8 cellular contexts compared by ENCODE assay signal in the genomic region with DNA sequence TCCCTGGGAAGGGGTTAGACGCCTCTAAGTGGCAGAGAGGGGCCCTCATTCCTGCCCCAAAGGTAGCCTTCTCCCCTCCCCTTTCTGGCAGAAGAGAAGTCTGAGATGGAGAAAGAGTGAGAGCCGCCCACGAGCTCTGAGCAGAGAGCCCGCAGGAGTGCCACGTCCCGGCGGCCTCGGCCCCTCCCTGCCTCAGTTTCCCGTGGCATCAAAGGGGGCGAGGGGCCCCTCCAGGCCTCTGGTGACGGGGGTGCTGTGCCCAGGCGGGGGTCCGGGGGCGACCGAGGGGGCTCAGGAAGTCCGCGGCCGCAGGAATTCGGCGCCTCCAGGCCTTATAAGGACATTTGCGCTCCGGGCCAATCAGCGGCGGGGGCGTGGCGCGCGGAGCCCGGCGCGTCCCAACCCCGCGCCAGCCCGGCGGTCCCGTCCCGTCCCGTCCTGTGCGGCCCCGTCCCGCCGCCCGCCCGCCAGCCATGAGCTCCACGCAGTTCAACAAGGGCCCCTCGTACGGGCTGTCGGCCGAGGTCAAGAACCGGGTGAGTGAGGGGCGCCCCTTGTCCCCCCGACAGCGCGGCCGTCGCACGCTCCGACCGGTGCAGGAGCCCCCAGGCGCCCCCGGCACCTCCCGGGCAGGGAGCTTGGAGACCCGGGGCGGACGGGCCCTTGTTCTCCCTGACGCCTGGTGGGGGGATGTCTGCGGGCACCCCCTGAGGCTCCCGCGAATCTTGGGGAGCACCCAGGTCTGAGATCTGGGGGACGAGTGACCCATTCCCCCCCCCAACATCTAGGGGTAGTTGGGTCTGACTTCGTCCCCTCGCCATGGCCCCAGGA. TPM values are rescaled to one million over a fixed set of nuclear protein-coding genes. Genes with fewer than 3 reads are reported as not detected.
DNase-seq lines count a peak whose midpoint lies in the region; ATAC-seq and TF ChIP-seq lines count a peak whose summit lies in the region.

TSS of gene CNN2 (plus strand) at position 420 of the 831 bp plus-strand sequence. CDS start at position 474, 54 bp downstream.

- peaks cover 30% of the 10 kb centered on the region for H3K4me1 Mint-ChIP-seq in activated naive CD8-positive, alpha-beta T cell (ENCODE audit: low read depth)
- no peaks in the 10 kb centered on the region for H3K4me1 Mint-ChIP-seq in glutamatergic neuron (ENCODE audit: low read depth, unreplicated experiment)

- H2AFZ ChIP-seq in parathyroid adenoma, result peak within 1 kb of the TSS; percentile 65

- H3K9ac ChIP-seq in parathyroid adenoma, result no peak within 1 kb of the TSS

- H3K9me3 Mint-ChIP-seq in activated naive CD8-positive, alpha-beta T cell (ENCODE audit: low read depth), result no peaks in the 10 kb centered on the region
- H3K9me3 Mint-ChIP-seq in glutamatergic neuron (ENCODE audit: unreplicated experiment), result peaks cover 3% of the 10 kb centered on the region

- peak within 1 kb of the TSS; percentile 56 for H3K4me2 ChIP-seq in parathyroid adenoma (ENCODE audit: low read length)

- no peaks in the 10 kb centered on the region for H3K36me3 ChIP-seq in parathyroid adenoma (ENCODE audit: control insufficient read depth, insufficient read depth, low read length)

- H3K9me3 ChIP-seq in parathyroid adenoma (ENCODE audit: control insufficient read depth, low read length), result no peaks in the 10 kb centered on the region

- peak within 1 kb of the TSS; percentile 93 for H3K4me3 Mint-ChIP-seq in activated naive CD8-positive, alpha-beta T cell
- H3K4me3 Mint-ChIP-seq in glutamatergic neuron (ENCODE audit: unreplicated experiment), result peak within 1 kb of the TSS; percentile 83

- H3K4me1 ChIP-seq in parathyroid adenoma, result no peaks in the 10 kb centered on the region

- ATAC-seq in HG03354 (IDR thresholded peaks at IDR 0.05; ENCODE audit: poor library complexity, severe bottlenecking, unreplicated experiment), result peak; percentile 48

- DNase-seq in NCI-H2029 (lab: John Stamatoyannopoulos, UW) (peak; percentile 45), NCI-H2029 treated with DMSO at 0.1 percent for 48 hours (lab: John Stamatoyannopoulos, UW) (no peak), SK-N-DZ (ENCODE audit: low spot score) (peak; percentile 82), glutamatergic neuron (peak; percentile 81), NCI-H1105 (lab: John Stamatoyannopoulos, UW) (no peak)

- H3K79me2 ChIP-seq in parathyroid adenoma, result no peaks in the 10 kb centered on the region

- TF ChIP-seq CTCF in glutamatergic neuron (IDR thresholded peaks at IDR 0.05; ENCODE audit: partially characterized antibody, unreplicated experiment), result no peak
- no peak for TF ChIP-seq CTCF in parathyroid adenoma (IDR thresholded peaks at IDR 0.05)

- H3K27ac Mint-ChIP-seq in activated naive CD8-positive, alpha-beta T cell, result peak within 1 kb of the TSS; percentile 81
- no peak within 1 kb of the TSS for H3K27ac Mint-ChIP-seq in glutamatergic neuron (ENCODE audit: unreplicated experiment)

- H3K36me3 Mint-ChIP-seq in activated naive CD8-positive, alpha-beta T cell, result no peaks in the 10 kb centered on the region
- H3K36me3 Mint-ChIP-seq in glutamatergic neuron (ENCODE audit: unreplicated experiment), result no peaks in the 10 kb centered on the region

- H3K27me3 ChIP-seq in parathyroid adenoma (ENCODE audit: control insufficient read depth, insufficient read depth, low read length), result no peaks in the 10 kb centered on the region

- H3K27ac ChIP-seq in parathyroid adenoma, result peak within 1 kb of the TSS; percentile 9

- no peaks in the 10 kb centered on the region for H3K27me3 Mint-ChIP-seq in activated naive CD8-positive, alpha-beta T cell
- H3K27me3 Mint-ChIP-seq in glutamatergic neuron (ENCODE audit: unreplicated experiment), result peaks cover 6% of the 10 kb centered on the region

- peak within 1 kb of the TSS; percentile 49 for H3K4me3 ChIP-seq in parathyroid adenoma (ENCODE audit: low read depth, low read length)

RNA-seq across cellular contexts. Expression of gene CNN2, which starts in this region (rescaled TPM):
- 100.0 and 112 TPM in 2 replicates for polyA plus RNA-seq in SK-N-DZ (2014; cell fraction: cytosol; rRNA removed)
- polyA plus RNA-seq in SK-N-DZ (2014; cell fraction: nucleus; rRNA removed), result 50.3 and 54.1 TPM in 2 replicates
- 117 TPM for total RNA-seq in glutamatergic neuron (ENCODE audit: unreplicated experiment)

Comparison
In these comparisons a context has a peak if more than half of its experiments do, and no peak if none do; other contexts are left out.
1. DNase-seq: peak in NCI-H2029 (single experiment), SK-N-DZ (single experiment) and glutamatergic neuron (single experiment); none in NCI-H2029 treated with DMSO at 0.1 percent for 48 hours (single experiment) and NCI-H1105 (single experiment).